In genomic region chr5:72452515-72453259, GRCh38 we compare ENCODE assay signal across 8 cellular contexts. TPM values are rescaled to one million over a fixed set of nuclear protein-coding genes. Genes with fewer than 3 reads are reported as not detected.
DNase-seq lines count a peak whose midpoint lies in the region; ATAC-seq and TF ChIP-seq lines count a peak whose summit lies in the region.

No MANE protein-coding gene starts in this region.

- CTCF ChIA-PET in MCF 10A (lab: Yijun Ruan, JAX): interaction anchor here (0.7 to 1.0 kb wide), 2 partner anchors 20 to 49 kb away, joined by 3 to 4 read pairs; no protein-coding TSS in a partner anchor
- CTCF ChIA-PET in activated CD4-positive, alpha-beta memory T cell treated with anti-CD3 and anti-CD28 coated beads, Interleukin-2, amount 10 ng/mL, durations not matched to agents 7 days and 5 days (lab: Charles Lee): no interaction called here

- no peak overlapping the region for H3K4me3 ChIP-seq in tibial artery

- no TSS peak for BruUV-seq in MCF 10A (replicated peaks; lab: Mats Ljungman, UMichigan)

- peak overlapping the region; percentile 10 for H3K4me3 Mint-ChIP-seq in MCF 10A (ENCODE audit: unreplicated experiment)
- H3K4me3 Mint-ChIP-seq in activated CD4-positive, alpha-beta memory T cell treated with anti-CD3 and anti-CD28 coated beads, Interleukin-2, amount 10 ng/mL, durations not matched to agents 7 days and 5 days: no peak overlapping the region

- peaks cover 27% of the 10 kb centered on the region for H3K4me1 Mint-ChIP-seq in MCF 10A (ENCODE audit: insufficient read depth, unreplicated experiment)
- no peaks in the 10 kb centered on the region for H3K4me1 Mint-ChIP-seq in activated CD4-positive, alpha-beta memory T cell treated with anti-CD3 and anti-CD28 coated beads, Interleukin-2, amount 10 ng/mL, durations not matched to agents 7 days and 5 days

- no peaks in the 10 kb centered on the region for H3K36me3 ChIP-seq in tibial artery

- H3K4me1 ChIP-seq in tibial artery: peaks cover 8 to 59% (median 39%) of the 10 kb centered on the region in 4 donors

- H3K36me3 Mint-ChIP-seq in MCF 10A (ENCODE audit: insufficient read depth, unreplicated experiment): no peaks in the 10 kb centered on the region
- no peaks in the 10 kb centered on the region for H3K36me3 Mint-ChIP-seq in activated CD4-positive, alpha-beta memory T cell treated with anti-CD3 and anti-CD28 coated beads, Interleukin-2, amount 10 ng/mL, durations not matched to agents 7 days and 5 days (ENCODE audit: low read depth)

- H3K27ac Mint-ChIP-seq in MCF 10A (ENCODE audit: low read depth, unreplicated experiment): peak overlapping the region; percentile 92
- H3K27ac Mint-ChIP-seq in activated CD4-positive, alpha-beta memory T cell treated with anti-CD3 and anti-CD28 coated beads, Interleukin-2, amount 10 ng/mL, durations not matched to agents 7 days and 5 days: no peak overlapping the region

- POLR2A ChIA-PET in MCF 10A (lab: Yijun Ruan, JAX): interaction anchor here (0.6 to 8.6 kb wide), 16 partner anchors 11 to 365 kb away, joined by 3 to 65 read pairs (median 8); partner anchors contain the start of gene TNPO1
- POLR2A ChIA-PET in activated CD4-positive, alpha-beta memory T cell treated with anti-CD3 and anti-CD28 coated beads, Interleukin-2, amount 10 ng/mL, durations not matched to agents 7 days and 5 days (lab: Charles Lee): no interaction called here

- no peaks in the 10 kb centered on the region for H3K9me3 ChIP-seq in tibial artery

- intact Hi-C loops in MCF 10A (cut with micrococcal nuclease): no loop called here
- intact Hi-C loops in left colon (cut with DNase I, micrococcal nuclease): no loop called here
- intact Hi-C loops in tibial artery (cut with DNase I; ENCODE audit: low total_unique reads): no loop called here

- no peak for TF ChIP-seq CTCF in MCF 10A (IDR thresholded peaks at IDR 0.05; ENCODE audit: unreplicated experiment)
- no peak for TF ChIP-seq CTCF in tibial artery (IDR thresholded peaks at IDR 0.05)

- H3K27ac ChIP-seq in tibial artery: peak overlapping the region; percentile 90 to 91

- no peaks in the 10 kb centered on the region for H3K9me3 Mint-ChIP-seq in MCF 10A (ENCODE audit: unreplicated experiment)
- H3K9me3 Mint-ChIP-seq in activated CD4-positive, alpha-beta memory T cell treated with anti-CD3 and anti-CD28 coated beads, Interleukin-2, amount 10 ng/mL, durations not matched to agents 7 days and 5 days: no peaks in the 10 kb centered on the region

- peak; percentile 26 for ATAC-seq in HG02884 (IDR thresholded peaks at IDR 0.05; ENCODE audit: unreplicated experiment)
- ATAC-seq in left colon: peak; percentile 90
- ATAC-seq in GM19324 (IDR thresholded peaks at IDR 0.05; ENCODE audit: low FRiP score, unreplicated experiment): no peak
- no peak for ATAC-seq in GM18909 (IDR thresholded peaks at IDR 0.05; ENCODE audit: poor library complexity, unreplicated experiment)
- ATAC-seq in HG03045 (IDR thresholded peaks at IDR 0.05; ENCODE audit: unreplicated experiment): no peak

- no peaks in the 10 kb centered on the region for H3K27me3 Mint-ChIP-seq in MCF 10A (ENCODE audit: insufficient read depth, unreplicated experiment)
- peaks cover 3% of the 10 kb centered on the region for H3K27me3 Mint-ChIP-seq in activated CD4-positive, alpha-beta memory T cell treated with anti-CD3 and anti-CD28 coated beads, Interleukin-2, amount 10 ng/mL, durations not matched to agents 7 days and 5 days

- DNase-seq in MCF 10A (ENCODE audit: unreplicated experiment): peak; percentile 91
- peak; percentile 64 to 71 for DNase-seq in left colon
- DNase-seq in tibial artery: peak; percentile 85 to 92
- DNase-seq in activated CD4-positive, alpha-beta memory T cell treated with anti-CD3 and anti-CD28 coated beads, Interleukin-2, amount 10 ng/mL, durations not matched to agents 7 days and 5 days: no peak

- no peaks in the 10 kb centered on the region for H3K27me3 ChIP-seq in tibial artery

RNA-seq across cellular contexts. Expression of gene ZNF366, which starts 54.5 kb away (rescaled TPM):
- total RNA-seq in MCF 10A (2022) (not detected in 2 replicates), left colon (1 to 10 TPM in 1 of 2 donors, under 1 TPM in 1; 0.92 to 1.0 TPM)
- not detected for total RNA-seq in activated CD4-positive, alpha-beta memory T cell treated with anti-CD3 and anti-CD28 coated beads, Interleukin-2, amount 10 ng/mL, durations not matched to agents 7 days and 5 days

Comparison
In these comparisons a context has a peak if more than half of its experiments do, and no peak if none do; other contexts are left out.
1. ATAC-seq: peak in HG02884 (single experiment) and left colon (single experiment); none in GM19324 (single experiment), GM18909 (single experiment) and HG03045 (single experiment).